In genomic region chr5:114977979-114978573, GRCh38 we compare ENCODE assay signal across 22 cellular contexts.
DNase-seq lines count a peak whose midpoint lies in the region; ATAC-seq and FAIRE-seq lines count a peak whose summit lies in the region.
"Had no signal": no experiment of that assay in that cellular context is flagged by ENCODE, and none has a peak within 500 bp of the region (broad histone marks: within the 10 kb centered on the region; RNA-seq: fewer than 3 reads in every experiment).

No MANE protein-coding gene starts in this region.

- no peaks in the 10 kb centered on the region for H3K27me3 Mint-ChIP-seq in activated CD4-positive, alpha-beta T cell treated with anti-CD3 and anti-CD28 coated beads, Interleukin-2, amount 10 ng/mL, durations not matched to agents 24 days and 14 days
- no peaks in the 10 kb centered on the region for H3K27me3 Mint-ChIP-seq in T-helper 2 cell treated with Interferon-gamma antibody and Interleukin-4, amounts not matched to agents 5 μg/mL and 100 μg/mL, for 36 hours (ENCODE audit: low read depth)

- H3K4me1 ChIP-seq in SJCRH30 = no peaks in the 10 kb centered on the region
- H3K4me1 ChIP-seq: upper lobe of right lung had no signal

- H3K36me3 ChIP-seq in SJCRH30 = no peaks in the 10 kb centered on the region
- H3K36me3 ChIP-seq: brain microvascular endothelial cell, MG63, upper lobe of right lung had no signal

- H3K9me3 ChIP-seq in SJCRH30 (replicated peaks) = no peaks in the 10 kb centered on the region; the same call in 1 of the 2 replicates
- H3K9me3 ChIP-seq: MG63, upper lobe of right lung had no signal

- DNase-seq in RCC 7860 (ENCODE audit: low spot score) (peak; percentile 1), SJCRH30 (no peak)
- DNase-seq in activated CD4-positive, alpha-beta T cell treated with anti-CD3 and anti-CD28 coated beads, Interleukin-2, amount 10 ng/mL, durations not matched to agents 24 days and 14 days = no peak
- no peak for DNase-seq in T-helper 2 cell treated with Interferon-gamma antibody and Interleukin-4, amounts not matched to agents 5 μg/mL and 100 μg/mL, for 36 hours (ENCODE audit: low spot score)
- DNase-seq: activated CD4-positive, alpha-beta T cell treated with anti-CD3 and anti-CD28 coated beads for 48 hours; activated CD8-positive, alpha-beta memory T cell treated with anti-CD3 and anti-CD28 coated beads, Interleukin-2, amount 50 U/mL, for 48 hours; activated gamma-delta T cell; brain microvascular endothelial cell; HCEC 1CT; mesenchymal stem cell; MG63; naive thymus-derived CD4-positive, alpha-beta T cell; NCI-H1436; NCI-H2171; NCI-H526; stimulated activated CD4-positive, alpha-beta T cell treated with anti-CD3 and anti-CD28 coated beads, Interleukin-4, amount 100 ng/mL, for 24 hours; upper lobe of right lung had no signal

- no peak overlapping the region for H3K27ac ChIP-seq in SJCRH30
- H3K27ac ChIP-seq: brain microvascular endothelial cell, upper lobe of right lung had no signal

- peak; percentile 66 for ATAC-seq in GM18867 (IDR thresholded peaks at IDR 0.05; ENCODE audit: unreplicated experiment)
- peak; percentile 85 for ATAC-seq in GM21717 (IDR thresholded peaks at IDR 0.05; ENCODE audit: unreplicated experiment)
- ATAC-seq in HG03039 (IDR thresholded peaks at IDR 0.05; ENCODE audit: unreplicated experiment) = peak; percentile 88
- no peak for ATAC-seq in GM18517 (IDR thresholded peaks at IDR 0.05; ENCODE audit: unreplicated experiment)
- ATAC-seq: naive thymus-derived CD4-positive, alpha-beta T cell; upper lobe of right lung had no signal

- no peaks in the 10 kb centered on the region for H3K36me3 Mint-ChIP-seq in activated CD4-positive, alpha-beta T cell treated with anti-CD3 and anti-CD28 coated beads, Interleukin-2, amount 10 ng/mL, durations not matched to agents 24 days and 14 days (ENCODE audit: low read depth)
- no peaks in the 10 kb centered on the region for H3K36me3 Mint-ChIP-seq in T-helper 2 cell treated with Interferon-gamma antibody and Interleukin-4, amounts not matched to agents 5 μg/mL and 100 μg/mL, for 36 hours (ENCODE audit: low read depth)
- H3K36me3 Mint-ChIP-seq: naive thymus-derived CD4-positive, alpha-beta T cell had no signal

- H3K9me3 Mint-ChIP-seq in activated CD4-positive, alpha-beta T cell treated with anti-CD3 and anti-CD28 coated beads, Interleukin-2, amount 10 ng/mL, durations not matched to agents 24 days and 14 days = no peaks in the 10 kb centered on the region
- H3K9me3 Mint-ChIP-seq in T-helper 2 cell treated with Interferon-gamma antibody and Interleukin-4, amounts not matched to agents 5 μg/mL and 100 μg/mL, for 36 hours = no peaks in the 10 kb centered on the region

- no peak overlapping the region for H3K27ac Mint-ChIP-seq in activated CD4-positive, alpha-beta T cell treated with anti-CD3 and anti-CD28 coated beads, Interleukin-2, amount 10 ng/mL, durations not matched to agents 24 days and 14 days
- no peak overlapping the region for H3K27ac Mint-ChIP-seq in T-helper 2 cell treated with Interferon-gamma antibody and Interleukin-4, amounts not matched to agents 5 μg/mL and 100 μg/mL, for 36 hours
- H3K27ac Mint-ChIP-seq: naive thymus-derived CD4-positive, alpha-beta T cell had no signal

- no peak for FAIRE-seq in RCC 7860 (lab: Jason Lieb, UNC)
- FAIRE-seq: TTC549 had no signal

- H3K27me3 ChIP-seq in SJCRH30 = no peaks in the 10 kb centered on the region
- H3K27me3 ChIP-seq: brain microvascular endothelial cell, MG63, upper lobe of right lung had no signal

- H3K4me3 Mint-ChIP-seq in activated CD4-positive, alpha-beta T cell treated with anti-CD3 and anti-CD28 coated beads, Interleukin-2, amount 10 ng/mL, durations not matched to agents 24 days and 14 days = no peak overlapping the region
- H3K4me3 Mint-ChIP-seq in T-helper 2 cell treated with Interferon-gamma antibody and Interleukin-4, amounts not matched to agents 5 μg/mL and 100 μg/mL, for 36 hours = no peak overlapping the region
- H3K4me3 Mint-ChIP-seq: naive thymus-derived CD4-positive, alpha-beta T cell had no signal

- no peak overlapping the region for H3K4me3 ChIP-seq in SJCRH30
- H3K4me3 ChIP-seq: MG63, upper lobe of right lung had no signal

- intact Hi-C loops in activated CD4-positive, alpha-beta T cell treated with anti-CD3 and anti-CD28 coated beads, Interleukin-2, amount 10 ng/mL, durations not matched to agents 24 days and 14 days (cut with micrococcal nuclease) = no loop called here

- no peaks in the 10 kb centered on the region for H3K4me1 Mint-ChIP-seq in activated CD4-positive, alpha-beta T cell treated with anti-CD3 and anti-CD28 coated beads, Interleukin-2, amount 10 ng/mL, durations not matched to agents 24 days and 14 days
- no peaks in the 10 kb centered on the region for H3K4me1 Mint-ChIP-seq in T-helper 2 cell treated with Interferon-gamma antibody and Interleukin-4, amounts not matched to agents 5 μg/mL and 100 μg/mL, for 36 hours (ENCODE audit: low read depth)
- H3K4me1 Mint-ChIP-seq: naive thymus-derived CD4-positive, alpha-beta T cell had no signal
